ENCODE assay signal across 34 cellular contexts in genomic region chr6:32799740-32800139, GRCh38. TPM values are rescaled to one million over a fixed set of nuclear protein-coding genes. Genes with fewer than 3 reads are reported as not detected.
"Had no signal": no experiment of that assay in that cellular context is flagged by ENCODE, and none has a peak within 500 bp of the region (broad histone marks: within the 10 kb centered on the region; RNA-seq: fewer than 3 reads in every experiment).

No MANE protein-coding gene starts in this region.

- H3K27ac Mint-ChIP-seq: activated CD4-positive, alpha-beta memory T cell treated with anti-CD3 and anti-CD28 coated beads, Interleukin-2, amount 10 ng/mL, durations not matched to agents 7 days and 5 days; activated CD4-positive, alpha-beta T cell treated with anti-CD3 and anti-CD28 coated beads, Interleukin-2, amount 10 ng/mL, durations not matched to agents 7 days and 5 days; activated naive CD8-positive, alpha-beta T cell; activated T-cell treated with anti-CD3 and anti-CD28 coated beads, Interleukin-2, amount 50 U/mL, for 24 hours; activated T-cell treated with anti-CD3 and anti-CD28 coated beads, Interleukin-2, amount 50 U/mL, for 72 hours; dendritic cell treated with granulocyte-macrophage colony-stimulating factor and Interleukin-4, amounts not matched to agents 40 ng/mL and 50 ng/mL, for 4 days; endodermal cell; WTC11 had no signal

- H3K27ac ChIP-seq: brain microvascular endothelial cell, coronary artery, dorsolateral prefrontal cortex, esophagus muscularis mucosa, foreskin keratinocyte, gastrocnemius medialis, heart left ventricle, VCaP had no signal

- H3K9me3 Mint-ChIP-seq: activated T-cell treated with anti-CD3 and anti-CD28 coated beads, Interleukin-2, amount 50 U/mL, for 24 hours; activated T-cell treated with anti-CD3 and anti-CD28 coated beads, Interleukin-2, amount 50 U/mL, for 72 hours had no signal

- ATAC-seq: activated T-cell treated with anti-CD3 and anti-CD28 coated beads, Interleukin-2, amount 50 U/mL, for 72 hours; foreskin keratinocyte; gastrocnemius medialis; heart left ventricle; WTC11 had no signal

- H3K4me3 ChIP-seq: coronary artery, dorsolateral prefrontal cortex, esophagus muscularis mucosa, gastrocnemius medialis, heart left ventricle had no signal

- H3K4me1 ChIP-seq: foreskin keratinocyte, gastrocnemius medialis had no signal

- H3K4me3 Mint-ChIP-seq: activated CD4-positive, alpha-beta memory T cell treated with anti-CD3 and anti-CD28 coated beads, Interleukin-2, amount 10 ng/mL, durations not matched to agents 7 days and 5 days; activated CD4-positive, alpha-beta T cell treated with anti-CD3 and anti-CD28 coated beads, Interleukin-2, amount 10 ng/mL, durations not matched to agents 7 days and 5 days; activated naive CD8-positive, alpha-beta T cell; activated T-cell treated with anti-CD3 and anti-CD28 coated beads, Interleukin-2, amount 50 U/mL, for 24 hours; activated T-cell treated with anti-CD3 and anti-CD28 coated beads, Interleukin-2, amount 50 U/mL, for 72 hours; central memory CD8-positive, alpha-beta T cell; dendritic cell treated with granulocyte-macrophage colony-stimulating factor and Interleukin-4, amounts not matched to agents 40 ng/mL and 50 ng/mL, for 4 days; endodermal cell; WTC11 had no signal

- H3K36me3 ChIP-seq: brain microvascular endothelial cell, esophagus muscularis mucosa, gastrocnemius medialis, heart left ventricle had no signal

- FAIRE-seq: astrocyte, bronchial epithelial cell had no signal

- DNase-seq: activated CD4-positive, alpha-beta memory T cell treated with anti-CD3 and anti-CD28 coated beads, Interleukin-2, amount 10 ng/mL, durations not matched to agents 7 days and 5 days; activated CD4-positive, alpha-beta T cell treated with anti-CD3 and anti-CD28 coated beads for 1 hour; activated CD4-positive, alpha-beta T cell treated with anti-CD3 and anti-CD28 coated beads for 4 hours; activated CD4-positive, alpha-beta T cell treated with anti-CD3 and anti-CD28 coated beads, Interleukin-2, amount 10 ng/mL, durations not matched to agents 7 days and 5 days; activated CD4-positive, alpha-beta T cell treated with anti-CD3 and anti-CD28 coated beads, Interleukin-2, amount 50 U/mL, for 4 hours; activated CD8-positive, alpha-beta memory T cell treated with anti-CD3 and anti-CD28 coated beads, Interleukin-2, amount 50 U/mL, for 48 hours; activated gamma-delta T cell; activated naive CD4-positive, alpha-beta T cell treated with anti-CD3 and anti-CD28 coated beads, Interleukin-2, amount 50 U/mL, for 16 hours; activated naive CD4-positive, alpha-beta T cell treated with Interleukin-2 at 50 U/mL for 16 hours; activated T-cell treated with anti-CD3 and anti-CD28 coated beads for 4 hours; activated T-cell treated with anti-CD3 and anti-CD28 coated beads, Interleukin-2, amount 50 U/mL, for 24 hours; activated T-cell treated with anti-CD3 and anti-CD28 coated beads, Interleukin-2, amount 50 U/mL, for 72 hours; amniotic stem cell; anterior cingulate cortex; brain microvascular endothelial cell; dorsolateral prefrontal cortex; effector memory CD4-positive, alpha-beta T cell; endodermal cell; erythroblast; foreskin keratinocyte; gastrocnemius medialis; glutamatergic neuron; heart left ventricle had no signal

- H3K9me3 ChIP-seq: gastrocnemius medialis had no signal

RNA-seq across cellular contexts. Expression of gene HLA-DOB, which starts 17.1 kb away (rescaled TPM):
- total RNA-seq: cerebellum, endodermal cell had no signal

RNA-seq across cellular contexts. Expression of gene HLA-DQB2, which starts 36.4 kb away (rescaled TPM):
- total RNA-seq: activated CD4-positive, alpha-beta memory T cell treated with anti-CD3 and anti-CD28 coated beads, Interleukin-2, amount 10 ng/mL, durations not matched to agents 7 days and 5 days; astrocyte; bronchial epithelial cell; cerebellum; endodermal cell; foreskin keratinocyte had no signal
- polyA plus RNA-seq: adipose tissue, foreskin keratinocyte, heart left ventricle had no signal
